In the genomic region with DNA sequence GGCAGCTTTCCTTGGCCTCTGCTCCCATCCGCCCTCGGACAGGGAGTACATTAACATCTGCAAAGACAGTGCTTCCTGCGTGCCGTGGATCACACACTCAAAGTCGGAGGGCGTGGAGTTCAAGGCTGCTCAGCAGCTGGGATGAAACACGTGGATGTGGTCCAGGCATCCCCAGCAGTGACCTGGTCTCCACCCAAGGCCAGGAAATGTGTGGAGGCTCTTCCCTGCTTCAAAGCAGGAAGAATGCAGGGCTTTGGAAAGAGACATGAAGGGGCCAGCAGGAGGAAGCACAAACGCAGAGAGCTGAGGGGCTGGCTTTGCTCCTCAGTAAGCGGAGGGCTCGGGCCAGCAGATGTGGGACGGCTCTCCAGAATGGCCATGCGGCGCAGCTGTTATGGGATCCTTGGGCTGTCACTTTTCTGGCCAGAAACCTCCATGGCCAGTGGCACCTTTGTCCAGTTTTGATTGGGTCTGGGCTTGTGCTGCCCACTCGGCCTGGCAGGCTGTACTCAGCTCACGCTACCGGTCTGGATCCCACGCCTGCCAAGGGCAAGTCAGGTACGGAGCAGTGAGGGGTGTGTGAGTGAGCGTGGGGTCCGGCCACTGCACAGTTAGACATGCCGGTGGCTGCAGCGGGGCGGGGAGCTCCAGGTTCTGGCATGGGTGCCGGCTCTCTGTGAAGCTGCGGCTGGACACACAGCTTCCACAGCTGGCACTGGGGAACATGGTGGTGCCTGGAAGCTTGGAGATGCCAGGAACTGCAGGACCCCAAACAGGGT, we compare ENCODE assay signal across 14 cellular contexts.
DNase-seq lines count a peak whose midpoint lies in the region; ATAC-seq and TF ChIP-seq lines count a peak whose summit lies in the region.
"Had no signal": no experiment of that assay in that cellular context is flagged by ENCODE, and none has a peak within 500 bp of the region (broad histone marks: within the 10 kb centered on the region; RNA-seq: fewer than 3 reads in every experiment).

No MANE protein-coding gene starts in this region.

- no peaks in the 10 kb centered on the region for H3K9me3 ChIP-seq in BE2C

- no peak overlapping the region for H3K4me3 ChIP-seq in BE2C (ENCODE audit: low read depth, low read length)

- no peaks in the 10 kb centered on the region for H3K4me1 ChIP-seq in BE2C

- peak; percentile 28 for DNase-seq in GM03348 (ENCODE audit: low spot score)
- peak; percentile 21 for DNase-seq in activated CD8-positive, alpha-beta memory T cell treated with anti-CD3 and anti-CD28 coated beads, Interleukin-2, amount 10 ng/mL, durations not matched to agents 7 days and 5 days
- DNase-seq in cardiac septum (ENCODE audit: low spot score): peak; percentile 64
- peak; percentile 78 for DNase-seq in posterior vena cava (ENCODE audit: low spot score)
- no peak for DNase-seq in BE2C
- DNase-seq in cerebellar nuclear complex (lab: John Stamatoyannopoulos, UW): no peak
- no peak for DNase-seq in occipital lobe (lab: John Stamatoyannopoulos, UW)
- DNase-seq: activated CD4-positive, CD25-positive, alpha-beta regulatory T cell; islet precursor cell; mesendoderm; MV-4-11; NCI-H1930 had no signal

- H3K36me3 Mint-ChIP-seq in activated CD8-positive, alpha-beta memory T cell treated with anti-CD3 and anti-CD28 coated beads, Interleukin-2, amount 10 ng/mL, durations not matched to agents 7 days and 5 days: no peaks in the 10 kb centered on the region
- H3K36me3 Mint-ChIP-seq: activated naive CD8-positive, alpha-beta T cell had no signal

- ATAC-seq in activated CD8-positive, alpha-beta memory T cell treated with anti-CD3 and anti-CD28 coated beads, Interleukin-2, amount 10 ng/mL, durations not matched to agents 7 days and 5 days: no peak
- ATAC-seq in GM18505 (IDR thresholded peaks at IDR 0.05; ENCODE audit: unreplicated experiment): no peak

- CTCF ChIA-PET in activated CD8-positive, alpha-beta memory T cell treated with anti-CD3 and anti-CD28 coated beads, Interleukin-2, amount 10 ng/mL, durations not matched to agents 7 days and 5 days (lab: Charles Lee): interaction anchor here (1.2 kb wide), 2 partner anchors 10 to 13 kb away, joined by 3 read pairs; no protein-coding TSS in a partner anchor

- H3K4me3 Mint-ChIP-seq in activated CD8-positive, alpha-beta memory T cell treated with anti-CD3 and anti-CD28 coated beads, Interleukin-2, amount 10 ng/mL, durations not matched to agents 7 days and 5 days: no peak overlapping the region
- H3K4me3 Mint-ChIP-seq: activated naive CD8-positive, alpha-beta T cell had no signal

- H3K9me3 Mint-ChIP-seq in activated CD8-positive, alpha-beta memory T cell treated with anti-CD3 and anti-CD28 coated beads, Interleukin-2, amount 10 ng/mL, durations not matched to agents 7 days and 5 days (ENCODE audit: low read depth): no peaks in the 10 kb centered on the region

- H3K36me3 ChIP-seq in BE2C: no peaks in the 10 kb centered on the region

- H3K27me3 ChIP-seq in BE2C: no peaks in the 10 kb centered on the region

- intact Hi-C loops in cardiac septum (cut with DNase I): no loop called here
- intact Hi-C loops in posterior vena cava (cut with DNase I): loop anchor here in 1 of 2 donors (1.0 kb wide), 1 partner anchor 12 kb away; no protein-coding TSS in a partner anchor

- H3K4me1 Mint-ChIP-seq in activated CD8-positive, alpha-beta memory T cell treated with anti-CD3 and anti-CD28 coated beads, Interleukin-2, amount 10 ng/mL, durations not matched to agents 7 days and 5 days: no peaks in the 10 kb centered on the region

- no peak for TF ChIP-seq POLR2A in GM18505 (IDR thresholded peaks at IDR 0.05; ENCODE audit: borderline replicate concordance, extremely low read depth, insufficient read depth, insufficient read length)

- no peaks in the 10 kb centered on the region for H3K27me3 Mint-ChIP-seq in activated CD8-positive, alpha-beta memory T cell treated with anti-CD3 and anti-CD28 coated beads, Interleukin-2, amount 10 ng/mL, durations not matched to agents 7 days and 5 days
- H3K27me3 Mint-ChIP-seq: activated naive CD8-positive, alpha-beta T cell had no signal

- H3K27ac Mint-ChIP-seq in activated CD8-positive, alpha-beta memory T cell treated with anti-CD3 and anti-CD28 coated beads, Interleukin-2, amount 10 ng/mL, durations not matched to agents 7 days and 5 days: no peak overlapping the region
- H3K27ac Mint-ChIP-seq: activated naive CD8-positive, alpha-beta T cell had no signal

- TF ChIP-seq CTCF in BE2C (IDR thresholded peaks at IDR 0.05; ENCODE audit: low read depth, low read length): no peak

Comparison
In these comparisons a context has a peak if more than half of its experiments do, and no peak if none do; other contexts are left out.
1. DNase-seq: peak in GM03348 (single experiment), activated CD8-positive, alpha-beta memory T cell treated with anti-CD3 and anti-CD28 coated beads, Interleukin-2, amount 10 ng/mL, durations not matched to agents 7 days and 5 days (single experiment), cardiac septum (single experiment) and posterior vena cava (single experiment); none in BE2C (single experiment), cerebellar nuclear complex (0 of 2) and occipital lobe (single experiment).